In the genomic region with DNA sequence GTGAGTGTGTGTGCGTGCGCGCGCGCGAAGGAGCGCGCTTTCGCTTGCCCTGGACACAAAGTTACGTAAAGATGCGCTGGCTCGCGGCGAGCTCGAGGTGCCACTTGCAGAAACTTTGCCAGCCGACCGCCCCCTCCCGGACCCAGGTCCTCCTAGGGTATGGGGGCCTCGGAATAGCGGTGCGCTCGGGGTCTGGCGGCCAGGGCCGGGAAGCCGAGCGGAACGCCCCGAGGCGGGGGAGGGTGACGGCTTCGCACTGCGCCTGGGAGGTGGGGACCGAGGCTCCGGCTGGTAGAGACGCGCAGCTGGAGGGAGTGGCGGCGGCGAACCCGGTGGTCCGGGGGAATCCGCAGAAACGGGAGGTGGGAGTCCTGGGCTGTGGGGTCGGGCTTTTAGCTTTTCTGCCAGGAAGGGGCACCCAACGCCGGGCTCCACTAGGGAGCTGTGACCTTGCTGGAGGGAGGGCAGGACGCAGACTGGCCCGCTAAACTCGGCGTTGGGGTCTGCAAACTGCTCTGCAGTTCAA, we compare ENCODE assay signal across 9 cellular contexts. TPM values are rescaled to one million over a fixed set of nuclear protein-coding genes. Genes with fewer than 3 reads are reported as not detected.
DNase-seq lines count a peak whose midpoint lies in the region; ATAC-seq and TF ChIP-seq lines count a peak whose summit lies in the region.
"Had no signal": no experiment of that assay in that cellular context is flagged by ENCODE, and none has a peak within 500 bp of the region (broad histone marks: within the 10 kb centered on the region; RNA-seq: fewer than 3 reads in every experiment).

No MANE protein-coding gene starts in this region.

- H3K4me3 Mint-ChIP-seq in progenitor cell of endocrine pancreas (ENCODE audit: low read depth): peak overlapping the region; percentile 21

- WGBS in esophagus, 2 donors: 1 to 2% methylated on average over 49 to 50 of the region's 50 CpGs

- peaks cover 16% of the 10 kb centered on the region for H3K4me1 Mint-ChIP-seq in progenitor cell of endocrine pancreas (ENCODE audit: low read depth)

- H3K9me3 ChIP-seq in esophagus (ENCODE audit: control insufficient read depth in 2 of 2, insufficient read depth in 1 of 2, low read depth in 1 of 2, low read length in 1 of 2): peaks cover 0 to 3% of the 10 kb centered on the region in 2 donors
- no peaks in the 10 kb centered on the region for H3K9me3 ChIP-seq in mucosa of descending colon

- DNase-seq in EL (peak; percentile 22), NCI-H69 (lab: John Stamatoyannopoulos, UW) (peak; percentile 72), progenitor cell of endocrine pancreas (ENCODE audit: low spot score, unreplicated experiment) (no peak), mucosa of descending colon (no peak), A172 (ENCODE audit: low spot score) (no peak)
- DNase-seq in stimulated activated CD4-positive, alpha-beta T cell treated with anti-CD3 and anti-CD28 coated beads, Interleukin-4, amount 100 ng/mL, for 4 hours: no peak

- H3K27me3 ChIP-seq in esophagus (ENCODE audit: control insufficient read depth in 1 of 2, insufficient read depth in 2 of 2, low read length in 2 of 2): peaks cover 17 to 50% of the 10 kb centered on the region in 2 donors

- no peak overlapping the region for H3K27ac Mint-ChIP-seq in progenitor cell of endocrine pancreas

- H3K4me3 ChIP-seq in esophagus (ENCODE audit: low read depth in 1 of 2, low read length in 2 of 2): peak overlapping the region; percentile 20 to 43
- no peak overlapping the region for H3K4me3 ChIP-seq in mucosa of descending colon

- no peaks in the 10 kb centered on the region for H3K9me3 Mint-ChIP-seq in progenitor cell of endocrine pancreas (ENCODE audit: low read depth)

- intact Hi-C loops in mucosa of descending colon (cut with DNase I, micrococcal nuclease): no loop called here

- no peaks in the 10 kb centered on the region for H3K36me3 Mint-ChIP-seq in progenitor cell of endocrine pancreas (ENCODE audit: insufficient read depth)

- ATAC-seq in HG02798 (IDR thresholded peaks at IDR 0.05; ENCODE audit: poor library complexity, unreplicated experiment) (no peak), mucosa of descending colon (no peak)

- peaks cover 6 to 9% of the 10 kb centered on the region in 2 donors for H3K4me1 ChIP-seq in esophagus (ENCODE audit: control insufficient read depth in 2 of 2, insufficient read depth in 2 of 2, low read length in 1 of 2)
- peaks cover 17% of the 10 kb centered on the region for H3K4me1 ChIP-seq in mucosa of descending colon (ENCODE audit: low read depth)

- no peak overlapping the region for H3K27ac ChIP-seq in esophagus (ENCODE audit: low read depth in 2 of 2, low read length in 1 of 2)
- H3K27ac ChIP-seq: VCaP had no signal

- peaks cover 91% of the 10 kb centered on the region for H3K27me3 Mint-ChIP-seq in progenitor cell of endocrine pancreas

- TF ChIP-seq CTCF in progenitor cell of endocrine pancreas (IDR thresholded peaks at IDR 0.05; ENCODE audit: unreplicated experiment) (no peak), mucosa of descending colon (IDR thresholded peaks at IDR 0.05) (no peak)

- H3K36me3 ChIP-seq in esophagus (ENCODE audit: control insufficient read depth in 2 of 2, insufficient read depth in 2 of 2, low read length in 1 of 2) (no peaks in the 10 kb centered on the region), mucosa of descending colon (ENCODE audit: low read depth) (no peaks in the 10 kb centered on the region)

RNA-seq across cellular contexts. Expression of gene RFX4, which starts 0.8 kb away (rescaled TPM):
- not detected for polyA plus RNA-seq in esophagus
- total RNA-seq in progenitor cell of endocrine pancreas (not detected in 2 replicates), mucosa of descending colon (not detected)
- total RNA-seq in A172 (2014; rRNA removed; shearing (Covaris generic)): not detected in 2 replicates

Comparison
In these comparisons a context has a peak if more than half of its experiments do, and no peak if none do; other contexts are left out.
1. DNase-seq: peak in EL (single experiment) and NCI-H69 (single experiment); none in progenitor cell of endocrine pancreas (single experiment), mucosa of descending colon (0 of 3), stimulated activated CD4-positive, alpha-beta T cell treated with anti-CD3 and anti-CD28 coated beads, Interleukin-4, amount 100 ng/mL, for 4 hours (0 of 2) and A172 (single experiment).